8 cellular contexts compared by ENCODE assay signal in the genomic region with DNA sequence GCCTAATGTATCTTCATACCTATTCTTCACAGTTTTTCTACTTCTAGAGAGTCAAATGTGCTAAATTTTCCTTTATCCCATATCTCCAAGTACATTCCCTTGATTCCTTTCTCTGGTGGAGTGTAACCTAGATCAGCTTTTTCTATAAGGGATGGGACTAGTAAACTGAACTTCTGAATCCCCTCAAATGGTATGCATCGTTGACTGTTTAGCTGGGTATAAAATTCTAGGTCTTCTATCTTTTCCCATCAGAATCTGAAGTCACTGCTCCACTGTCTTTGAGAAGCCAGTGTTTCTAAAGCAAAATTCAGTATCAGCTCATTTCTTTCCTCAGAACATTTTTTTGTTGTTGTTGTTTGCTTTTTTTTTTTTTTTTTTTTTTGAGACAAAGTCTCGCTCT.
"Had no signal": no experiment of that assay in that cellular context is flagged by ENCODE, and none has a peak within 500 bp of the region (broad histone marks: within the 10 kb centered on the region; RNA-seq: fewer than 3 reads in every experiment).

No MANE protein-coding gene starts in this region.

- DNase-seq: GDM1, GF-D8 had no signal

- H3K4me3 ChIP-seq: GM12878 had no signal

- ATAC-seq: GM12878 had no signal

- FAIRE-seq: G401.6, GM12878, GM12891, GM12892, GM18507, GM19239 had no signal
